23 cellular contexts compared by ENCODE assay signal in the genomic region with DNA sequence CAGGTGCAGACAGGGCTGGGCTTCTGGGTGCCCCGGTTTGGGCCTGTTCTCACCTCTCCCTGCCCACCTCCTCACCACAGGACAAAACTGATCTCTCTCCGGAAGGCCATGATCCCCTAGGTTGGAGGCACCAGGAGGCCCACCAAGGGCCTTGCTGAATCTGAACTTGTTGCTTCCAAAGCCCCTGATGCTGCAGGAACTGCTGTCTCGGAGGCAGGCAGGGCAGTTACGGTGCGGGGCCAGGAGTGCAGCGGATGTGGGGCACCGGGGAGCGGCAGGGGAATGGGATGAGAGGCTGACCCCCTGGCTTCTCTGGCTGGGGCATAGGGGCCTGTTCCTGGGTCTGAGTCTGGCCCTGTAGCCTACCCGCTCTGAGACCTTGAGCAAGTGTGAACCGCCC.
DNase-seq lines count a peak whose midpoint lies in the region; ATAC-seq and TF ChIP-seq lines count a peak whose summit lies in the region.
"Had no signal": no experiment of that assay in that cellular context is flagged by ENCODE, and none has a peak within 500 bp of the region (broad histone marks: within the 10 kb centered on the region; RNA-seq: fewer than 3 reads in every experiment).

No MANE protein-coding gene starts in this region.

- DNase-seq in H9 = no peak
- no peak for DNase-seq in neural progenitor cell (ENCODE audit: low spot score)
- peak; percentile 68 for DNase-seq in osteoblast (ENCODE audit: insufficient read length, low spot score, missing footprints)
- no peak for DNase-seq in GM13977 (ENCODE audit: low spot score)
- DNase-seq: 8988T; ACHN; BE2C; C1 segment of cervical spinal cord; CD4-positive, alpha-beta memory T cell; CD4-positive, CD25-positive, alpha-beta regulatory T cell; CD8-positive, alpha-beta memory T cell; COR-L47; DMS 273 treated with DMSO at 0.1 percent for 48 hours; DMS153; DMS53; DMS79; DND-41; EL; GDM1 had no signal

- TF ChIP-seq CTCF in H9 (conservative IDR thresholded peaks at IDR 0.05) = no peak
- no peak for TF ChIP-seq CTCF in neural progenitor cell (IDR thresholded peaks at IDR 0.05)
- TF ChIP-seq CTCF in osteoblast (IDR thresholded peaks at IDR 0.05; ENCODE audit: extremely low read depth, low read depth, low read length) = no peak
- TF ChIP-seq CTCF in GM13977 (IDR thresholded peaks at IDR 0.05; ENCODE audit: extremely low read depth, insufficient read depth, missing control alignments) = no peak

- no peak for ATAC-seq in HG03039 (IDR thresholded peaks at IDR 0.05; ENCODE audit: unreplicated experiment)
- ATAC-seq: GM12878 had no signal

- no peak overlapping the region for H3K9ac ChIP-seq in H9 (ENCODE audit: extremely low read depth, insufficient read length, low read length)
- no peak overlapping the region for H3K9ac ChIP-seq in neural progenitor cell
- H3K9ac ChIP-seq: BLaER1 had no signal

- H3K36me3 Mint-ChIP-seq in H9 (ENCODE audit: insufficient read depth in 1 of 3, low read depth in 3 of 3) = peaks cover 0 to 2% (median 0%) of the 10 kb centered on the region in 3 experiments; a peak in 2 of 7 replicates
- H3K36me3 Mint-ChIP-seq in neural progenitor cell = no peaks in the 10 kb centered on the region
- H3K36me3 Mint-ChIP-seq: CD14-positive monocyte; CD4-positive, alpha-beta memory T cell; CD4-positive, CD25-positive, alpha-beta regulatory T cell; CD8-positive, alpha-beta memory T cell had no signal

- H4K8ac ChIP-seq in H9 (replicated peaks; ENCODE audit: insufficient read length, low read depth, low read length) = no peak overlapping the region

- H3K4ac ChIP-seq in H9 (ENCODE audit: low read depth, low read length) = no peak overlapping the region

- no peak overlapping the region for H3K56ac ChIP-seq in H9 (ENCODE audit: insufficient read length, low read depth, low read length)

- peaks cover 4% of the 10 kb centered on the region; the same call in 1 of the 2 replicates for H3K4me1 ChIP-seq in H9 (ENCODE audit: insufficient read depth, low read length)
- peaks cover 7% of the 10 kb centered on the region for H3K4me1 ChIP-seq in neural progenitor cell
- H3K4me1 ChIP-seq in osteoblast (ENCODE audit: insufficient read depth, low read length) = no peaks in the 10 kb centered on the region

- no peak overlapping the region for H4K91ac ChIP-seq in H9 (ENCODE audit: insufficient read length, low read depth, low read length)

- H4K20me1 ChIP-seq in H9 (ENCODE audit: control insufficient read depth, insufficient read depth, insufficient read length) (no peaks in the 10 kb centered on the region), neural progenitor cell (ENCODE audit: low read depth) (no peaks in the 10 kb centered on the region), osteoblast (ENCODE audit: insufficient read depth, low read length) (no peaks in the 10 kb centered on the region)

- H2AFZ ChIP-seq in H9 (ENCODE audit: low read length) (no peak overlapping the region), neural progenitor cell (replicated peaks) (no peak overlapping the region), osteoblast (ENCODE audit: low read length) (no peak overlapping the region)

- H3K23ac ChIP-seq in H9 (ENCODE audit: insufficient read length, low read depth, low read length) = no peak overlapping the region

- H3K4me1 Mint-ChIP-seq in H9 (peaks cover 15 to 21% of the 10 kb centered on the region in 2 experiments), neural progenitor cell (peaks cover 23% of the 10 kb centered on the region)
- H3K4me1 Mint-ChIP-seq: CD4-positive, CD25-positive, alpha-beta regulatory T cell had no signal

- no peak overlapping the region for H3K4me3 ChIP-seq in neural progenitor cell
- H3K4me3 ChIP-seq in osteoblast (ENCODE audit: insufficient read depth, low read length) = no peak overlapping the region
- H3K4me3 ChIP-seq: BLaER1, GM12878 had no signal

- H2BK15ac ChIP-seq in H9 (ENCODE audit: low read depth, low read length) = no peak overlapping the region

- H3K4me2 ChIP-seq in H9 (ENCODE audit: insufficient read depth, insufficient read length, low read length) (no peak overlapping the region), neural progenitor cell (no peak overlapping the region), osteoblast (ENCODE audit: insufficient read depth, low read length) (no peak overlapping the region)
- H3K4me2 ChIP-seq: BLaER1 had no signal

- no peak overlapping the region for H2BK120ac ChIP-seq in H9 (ENCODE audit: low read depth, low read length, poor library complexity, severe bottlenecking)

- peaks cover 3% of the 10 kb centered on the region; the same call in 1 of the 2 replicates for H3K27me3 Mint-ChIP-seq in H9 (ENCODE audit: low read depth)
- H3K27me3 Mint-ChIP-seq in neural progenitor cell (ENCODE audit: insufficient read depth, low read depth) = peaks cover 10% of the 10 kb centered on the region

- no peaks in the 10 kb centered on the region for H3K27me3 ChIP-seq in H9 (ENCODE audit: insufficient read depth, low read length)
- H3K27me3 ChIP-seq in neural progenitor cell = no peaks in the 10 kb centered on the region
- no peaks in the 10 kb centered on the region for H3K27me3 ChIP-seq in osteoblast (ENCODE audit: insufficient read depth, low read length)
- H3K27me3 ChIP-seq: BE2C, BLaER1 had no signal

- H3F3A ChIP-seq in neural progenitor cell (ENCODE audit: low read depth) = no peaks in the 10 kb centered on the region

- H4K5ac ChIP-seq in H9 (ENCODE audit: insufficient read length, low read depth, low read length) = no peak overlapping the region

- H3K9me3 ChIP-seq in H9 (ENCODE audit: control insufficient read depth, low read depth, low read length) (no peaks in the 10 kb centered on the region), neural progenitor cell (ENCODE audit: low read depth) (no peaks in the 10 kb centered on the region), osteoblast (ENCODE audit: low read depth, low read length) (no peaks in the 10 kb centered on the region)
- H3K9me3 ChIP-seq: BE2C had no signal

- H2BK5ac ChIP-seq in H9 (ENCODE audit: insufficient read length, low read length) = no peak overlapping the region

- in situ Hi-C loops in GM13977 (cut with MboI; ENCODE audit: low pct_unique_long_range_greater_than_20kb, low sequenced_read_pairs, unreplicated experiment) = no loop called here

- no peaks in the 10 kb centered on the region for H3K23me2 ChIP-seq in H9 (ENCODE audit: insufficient read length, low read depth, low read length, poor library complexity, severe bottlenecking)

- H3K27ac ChIP-seq in H9 (ENCODE audit: insufficient read length, low read depth, low read length) (no peak overlapping the region), neural progenitor cell (no peak overlapping the region), osteoblast (ENCODE audit: low read depth, low read length) (no peak overlapping the region)
- H3K27ac ChIP-seq: BLaER1 had no signal

- H3K4me3 Mint-ChIP-seq in H9 (no peak overlapping the region), neural progenitor cell (no peak overlapping the region)
- H3K4me3 Mint-ChIP-seq: CD14-positive monocyte; CD4-positive, alpha-beta memory T cell; CD4-positive, CD25-positive, alpha-beta regulatory T cell; CD8-positive, alpha-beta memory T cell had no signal

- peaks cover 5 to 7% of the 10 kb centered on the region in 2 experiments; a peak in 4 of 5 replicates for H3K9me3 Mint-ChIP-seq in H9
- no peaks in the 10 kb centered on the region for H3K9me3 Mint-ChIP-seq in neural progenitor cell

- H3K79me1 ChIP-seq in H9 (ENCODE audit: insufficient read depth, low read depth, low read length, poor library complexity, severe bottlenecking) = no peaks in the 10 kb centered on the region

- no peak overlapping the region for H3K27ac Mint-ChIP-seq in H9
- peak overlapping the region; percentile 63 for H3K27ac Mint-ChIP-seq in neural progenitor cell
- H3K27ac Mint-ChIP-seq: CD14-positive monocyte; CD4-positive, alpha-beta memory T cell; CD4-positive, CD25-positive, alpha-beta regulatory T cell; CD8-positive, alpha-beta memory T cell had no signal

- H2BK20ac ChIP-seq in H9 (ENCODE audit: low read depth, low read length, poor library complexity, severe bottlenecking) = no peak overlapping the region

- H3T11ph ChIP-seq in H9 (ENCODE audit: low read length) = no peak overlapping the region

- H3K36me3 ChIP-seq in neural progenitor cell (no peaks in the 10 kb centered on the region), osteoblast (ENCODE audit: insufficient read depth, low read length) (no peaks in the 10 kb centered on the region)
- H3K36me3 ChIP-seq: BE2C had no signal

- no peak overlapping the region for H3K18ac ChIP-seq in H9 (ENCODE audit: insufficient read length, low read depth, low read length)

- no peaks in the 10 kb centered on the region for H3K79me2 ChIP-seq in H9 (ENCODE audit: insufficient read depth, low read length)
- no peaks in the 10 kb centered on the region for H3K79me2 ChIP-seq in neural progenitor cell (ENCODE audit: low read depth)
- H3K79me2 ChIP-seq in osteoblast (ENCODE audit: insufficient read depth, low read length) = no peaks in the 10 kb centered on the region

- H2BK12ac ChIP-seq in H9 (ENCODE audit: insufficient read length, low read depth, low read length) = no peak overlapping the region

- H3K14ac ChIP-seq in H9 (ENCODE audit: insufficient read depth, low read length) = 0 out of 2 replicates have a peak overlapping the region, but pooled peaks have one; percentile 16

- H2AK5ac ChIP-seq in H9 (ENCODE audit: insufficient read length, low read length) = no peak overlapping the region

- no CpG with 5 or more reads among the region's 10 CpGs for WGBS in H9 (ENCODE audit: extremely low coverage, insufficient read length, low lambda C conversion rate)
